Comparison of ENCODE assay signal across 21 cellular contexts in the genomic region with DNA sequence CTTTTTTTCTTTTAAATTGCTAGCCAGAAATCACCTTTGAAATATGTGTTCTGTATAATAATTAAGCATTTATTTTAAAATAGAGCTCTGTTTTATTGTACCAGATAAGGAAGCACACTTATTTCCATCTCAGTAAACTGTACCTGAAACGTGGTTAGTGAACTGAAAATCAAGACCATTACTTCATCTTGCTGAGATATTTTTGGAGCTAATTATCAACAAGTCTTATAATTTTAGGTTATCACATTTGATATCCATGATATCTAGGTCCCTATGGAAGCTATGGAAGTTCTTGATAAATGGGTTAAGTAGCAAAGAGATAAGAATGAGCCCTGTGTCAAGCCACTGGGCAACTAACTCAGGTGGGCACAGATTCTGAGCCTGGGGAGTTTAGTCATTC.
"Had no signal": no experiment of that assay in that cellular context is flagged by ENCODE, and none has a peak within 500 bp of the region (broad histone marks: within the 10 kb centered on the region; RNA-seq: fewer than 3 reads in every experiment).

No MANE protein-coding gene starts in this region.

- H3K27me3 Mint-ChIP-seq: activated naive CD8-positive, alpha-beta T cell treated with anti-CD3 and anti-CD28 coated beads for 36 hours; activated T-cell treated with anti-CD3 and anti-CD28 coated beads, Interleukin-2, amount 50 U/mL, for 24 hours; T-helper 17 cell had no signal

- ATAC-seq: activated CD8-positive, alpha-beta memory T cell treated with anti-CD3 and anti-CD28 coated beads, Interleukin-2, amount 10 ng/mL, durations not matched to agents 7 days and 5 days; T-helper 17 cell; WTC11 had no signal

- H3K27ac Mint-ChIP-seq: activated CD4-positive, alpha-beta T cell treated with anti-CD3 and anti-CD28 coated beads, Interleukin-2, amount 10 ng/mL, durations not matched to agents 24 days and 14 days; activated CD8-positive, alpha-beta memory T cell treated with anti-CD3 and anti-CD28 coated beads, Interleukin-2, amount 10 ng/mL, durations not matched to agents 7 days and 5 days; activated naive CD8-positive, alpha-beta T cell treated with anti-CD3 and anti-CD28 coated beads for 36 hours; activated T-cell treated with anti-CD3 and anti-CD28 coated beads, Interleukin-2, amount 50 U/mL, for 24 hours; activated T-helper 1 cell treated with anti-CD3 and anti-CD28 coated beads, Interleukin-12 subunit alpha, Interleukin-12 subunit beta, Interleukin-2, Interleukin-4 antibody, amounts not matched to agents 30 ng/mL and 10 ng/mL and 1 ng/mL, durations not matched to agents 14 hours and 24 hours and 36 hours; T-helper 17 cell; WTC11 had no signal

- DNase-seq: activated CD4-positive, alpha-beta T cell treated with anti-CD3 and anti-CD28 coated beads for 1 hour; activated CD4-positive, alpha-beta T cell treated with anti-CD3 and anti-CD28 coated beads, Interleukin-2, amount 10 ng/mL, durations not matched to agents 24 days and 14 days; activated CD4-positive, alpha-beta T cell treated with anti-CD3 and anti-CD28 coated beads, Interleukin-2, amount 50 U/mL, for 48 hours; activated CD8-positive, alpha-beta memory T cell treated with anti-CD3 and anti-CD28 coated beads, Interleukin-2, amount 10 ng/mL, durations not matched to agents 7 days and 5 days; activated effector memory CD4-positive, alpha-beta T cell treated with anti-CD3 and anti-CD28 coated beads, Interleukin-2, amount 50 U/mL, for 16 hours; activated naive CD4-positive, alpha-beta T cell treated with Interleukin-2 at 50 U/mL for 16 hours; activated naive CD8-positive, alpha-beta T cell treated with anti-CD3 and anti-CD28 coated beads for 36 hours; activated T-cell treated with anti-CD3 and anti-CD28 coated beads, Interleukin-2, amount 50 U/mL, for 24 hours; NCI-H1048; NCI-H1930; NCI-H2171 treated with DMSO at 0.1 percent for 48 hours; NCI-H345; NCI-H510A; NCI-H526 treated with DMSO at 0.1 percent for 48 hours; NCI-H82; NK-92 treated with Interleukin-12 subunit alpha and Interleukin-12 subunit beta, amount 100 ng/mL, for 24 hours; SHP77 treated with DMSO at 0.1 percent for 48 hours; T-helper 17 cell; T-helper 9 cell had no signal

- H3K4me1 Mint-ChIP-seq: T-helper 17 cell had no signal

- H3K4me3 Mint-ChIP-seq: activated CD4-positive, alpha-beta T cell treated with anti-CD3 and anti-CD28 coated beads, Interleukin-2, amount 10 ng/mL, durations not matched to agents 24 days and 14 days; activated CD8-positive, alpha-beta memory T cell treated with anti-CD3 and anti-CD28 coated beads, Interleukin-2, amount 10 ng/mL, durations not matched to agents 7 days and 5 days; activated naive CD8-positive, alpha-beta T cell treated with anti-CD3 and anti-CD28 coated beads for 36 hours; activated T-cell treated with anti-CD3 and anti-CD28 coated beads, Interleukin-2, amount 50 U/mL, for 24 hours; activated T-helper 1 cell treated with anti-CD3 and anti-CD28 coated beads, Interleukin-12 subunit alpha, Interleukin-12 subunit beta, Interleukin-2, Interleukin-4 antibody, amounts not matched to agents 30 ng/mL and 10 ng/mL and 1 ng/mL, durations not matched to agents 14 hours and 24 hours and 36 hours; T-helper 17 cell; WTC11 had no signal
